Comparison of ENCODE assay signal across 7 cellular contexts in genomic region chr16:14807184-14807678, GRCh38. TPM values are rescaled to one million over a fixed set of nuclear protein-coding genes. Genes with fewer than 3 reads are reported as not detected.
DNase-seq lines count a peak whose midpoint lies in the region; ATAC-seq, FAIRE-seq and TF ChIP-seq lines count a peak whose summit lies in the region.
"Not testable (repeated sequence)": the region's sequence is repeated elsewhere in the genome, so short reads cannot be mapped to it uniquely, and the experiment has no call there.

No MANE protein-coding gene starts in this region.

- FAIRE-seq in bronchial epithelial cell (lab: Jason Lieb, UNC), result not testable (repeated sequence)

- DNase-seq in M059J (ENCODE audit: low read depth) (peak; percentile 43), bronchial epithelial cell (ENCODE audit: low read depth) (peak; percentile 6), glomerular visceral epithelial cell (ENCODE audit: extremely low spot score) (peak; percentile 13), kidney tubule cell (ENCODE audit: low spot score) (peak; percentile 64)
- DNase-seq in activated CD4-positive, alpha-beta T cell treated with anti-CD3 and anti-CD28 coated beads for 36 hours; activated naive CD8-positive, alpha-beta T cell treated with anti-CD3 and anti-CD28 coated beads, Interleukin-2, amount 50 U/mL, for 24 hours; stimulated activated naive CD8-positive, alpha-beta T cell treated with anti-CD3 and anti-CD28 coated beads, Interleukin-15, Interleukin-2, amounts not matched to agents 100 U/mL and 50 U/mL, for 24 hours: not testable (repeated sequence)

- intact Hi-C loops in activated CD4-positive, alpha-beta T cell treated with anti-CD3 and anti-CD28 coated beads for 36 hours (cut with DNase I, micrococcal nuclease), result not testable (repeated sequence)

- H3K4me1 Mint-ChIP-seq in activated CD4-positive, alpha-beta T cell treated with anti-CD3 and anti-CD28 coated beads for 36 hours; activated naive CD8-positive, alpha-beta T cell treated with anti-CD3 and anti-CD28 coated beads, Interleukin-2, amount 50 U/mL, for 24 hours: not testable (repeated sequence)

- not testable (repeated sequence) for H3K4me3 ChIP-seq in bronchial epithelial cell (ENCODE audit: low read depth, low read length)

- not testable (repeated sequence) for H3K36me3 Mint-ChIP-seq in activated CD4-positive, alpha-beta T cell treated with anti-CD3 and anti-CD28 coated beads for 36 hours (ENCODE audit: low read depth); activated naive CD8-positive, alpha-beta T cell treated with anti-CD3 and anti-CD28 coated beads, Interleukin-2, amount 50 U/mL, for 24 hours (ENCODE audit: low read depth)

- H3K9me3 Mint-ChIP-seq in activated CD4-positive, alpha-beta T cell treated with anti-CD3 and anti-CD28 coated beads for 36 hours (ENCODE audit: low read depth); activated naive CD8-positive, alpha-beta T cell treated with anti-CD3 and anti-CD28 coated beads, Interleukin-2, amount 50 U/mL, for 24 hours: not testable (repeated sequence)

- not testable (repeated sequence) for H3K27me3 Mint-ChIP-seq in activated CD4-positive, alpha-beta T cell treated with anti-CD3 and anti-CD28 coated beads for 36 hours; activated naive CD8-positive, alpha-beta T cell treated with anti-CD3 and anti-CD28 coated beads, Interleukin-2, amount 50 U/mL, for 24 hours

- CTCF ChIA-PET in activated CD4-positive, alpha-beta T cell treated with anti-CD3 and anti-CD28 coated beads for 36 hours (lab: Charles Lee), result not testable (repeated sequence)

- not testable (repeated sequence) for H3K27ac Mint-ChIP-seq in activated CD4-positive, alpha-beta T cell treated with anti-CD3 and anti-CD28 coated beads for 36 hours; activated naive CD8-positive, alpha-beta T cell treated with anti-CD3 and anti-CD28 coated beads, Interleukin-2, amount 50 U/mL, for 24 hours

- peak; percentile 51 for ATAC-seq in activated CD4-positive, alpha-beta T cell treated with anti-CD3 and anti-CD28 coated beads for 36 hours
- ATAC-seq in activated naive CD8-positive, alpha-beta T cell treated with anti-CD3 and anti-CD28 coated beads, Interleukin-2, amount 50 U/mL, for 24 hours, result peak; percentile 66
- ATAC-seq in stimulated activated naive CD8-positive, alpha-beta T cell treated with anti-CD3 and anti-CD28 coated beads, Interleukin-15, Interleukin-2, amounts not matched to agents 100 U/mL and 50 U/mL, for 24 hours, result peak; percentile 49

- not testable (repeated sequence) for TF ChIP-seq CTCF in bronchial epithelial cell (IDR thresholded peaks at IDR 0.05; ENCODE audit: insufficient read depth, low read length, severe bottlenecking)

- not testable (repeated sequence) for H3K36me3 ChIP-seq in bronchial epithelial cell (ENCODE audit: control insufficient read depth, insufficient read depth, low read length)

- not testable (repeated sequence) for H3K4me3 Mint-ChIP-seq in activated CD4-positive, alpha-beta T cell treated with anti-CD3 and anti-CD28 coated beads for 36 hours; activated naive CD8-positive, alpha-beta T cell treated with anti-CD3 and anti-CD28 coated beads, Interleukin-2, amount 50 U/mL, for 24 hours

- H3K27me3 ChIP-seq in bronchial epithelial cell (ENCODE audit: control insufficient read depth, insufficient read depth, low read length), result not testable (repeated sequence)

- POLR2A ChIA-PET in activated CD4-positive, alpha-beta T cell treated with anti-CD3 and anti-CD28 coated beads for 36 hours (lab: Charles Lee), result not testable (repeated sequence)

RNA-seq across cellular contexts. Expression of gene NOMO1, which starts 26.3 kb away (rescaled TPM):
- 88.4 and 115 TPM in 2 replicates for total RNA-seq in M059J (2014; rRNA removed; shearing (Covaris generic))
- 10 to 100 TPM; 38.4 to 55.7 TPM for total RNA-seq in activated CD4-positive, alpha-beta T cell treated with anti-CD3 and anti-CD28 coated beads for 36 hours
- total RNA-seq in bronchial epithelial cell, result 95.6 and 112 TPM in 2 replicates
